ENCODE assay signal across 22 cellular contexts in genomic region chr5:59285300-59286017, GRCh38.
"Had no signal": no experiment of that assay in that cellular context is flagged by ENCODE, and none has a peak within 500 bp of the region (broad histone marks: within the 10 kb centered on the region; RNA-seq: fewer than 3 reads in every experiment).

No MANE protein-coding gene starts in this region.

- DNase-seq: dermis blood vessel endothelial cell; effector memory CD4-positive, alpha-beta T cell; foreskin keratinocyte; glutamatergic neuron; heart right ventricle; hippocampal formation; left colon; natural killer cell; occipital lobe; posterior cingulate gyrus; retina; sigmoid colon; stimulated activated CD4-positive, alpha-beta T cell treated with anti-CD3 and anti-CD28 coated beads, Interleukin-2, amount 100 ng/mL, for 24 hours; stimulated activated CD4-positive, alpha-beta T cell treated with anti-CD3 and anti-CD28 coated beads, Interleukin-4, amount 100 ng/mL, for 24 hours; stimulated activated naive CD4-positive, alpha-beta T cell treated with Interleukin-2 at 50 U/mL for 16 hours; stomach; thyroid gland; upper lobe of left lung had no signal

- H3K9me3 ChIP-seq: esophagus muscularis mucosa, heart right ventricle, sigmoid colon, stomach, thyroid gland, upper lobe of left lung had no signal

- H3K27me3 ChIP-seq: esophagus muscularis mucosa, foreskin keratinocyte, heart right ventricle, sigmoid colon, stomach, thyroid gland, upper lobe of left lung had no signal

- H3K36me3 ChIP-seq: esophagus muscularis mucosa, heart right ventricle, sigmoid colon, stomach, thyroid gland, upper lobe of left lung had no signal

- H3K4me1 ChIP-seq: thyroid gland had no signal

- H3K27ac ChIP-seq: esophagus muscularis mucosa, foreskin keratinocyte, sigmoid colon, stomach, thyroid gland, upper lobe of left lung had no signal

- ATAC-seq: foreskin keratinocyte; left colon; natural killer cell; stimulated activated effector memory CD8-positive, alpha-beta T cell treated with anti-CD3 and anti-CD28 coated beads, Interleukin-12 subunit alpha, Interleukin-12 subunit beta, amount 100 ng/mL, for 72 hours had no signal

- H3K4me3 ChIP-seq: coronary artery, esophagus muscularis mucosa, heart right ventricle, lung, sigmoid colon, stomach, thyroid gland, upper lobe of left lung had no signal
